8 cellular contexts compared by ENCODE assay signal in genomic region chr16:2663553-2664521, GRCh38. TPM values are rescaled to one million over a fixed set of nuclear protein-coding genes. Genes with fewer than 3 reads are reported as not detected.
DNase-seq lines count a peak whose midpoint lies in the region; ATAC-seq and TF ChIP-seq lines count a peak whose summit lies in the region.

No MANE protein-coding gene starts in this region.

- H3K27me3 ChIP-seq in prostate gland (replicated peaks; ENCODE audit: insufficient read depth) (no peaks in the 10 kb centered on the region), Karpas-422 (ENCODE audit: low read length) (no peaks in the 10 kb centered on the region)

- H3K27ac ChIP-seq in prostate gland (peak overlapping the region; percentile 76 to 78), Karpas-422 (ENCODE audit: low read length) (no peak overlapping the region)

- no peaks in the 10 kb centered on the region for H4K20me1 ChIP-seq in Karpas-422 (ENCODE audit: insufficient read depth, low read depth, low read length)

- H3K36me3 ChIP-seq in prostate gland (no peaks in the 10 kb centered on the region), Karpas-422 (ENCODE audit: insufficient read depth, low read length) (no peaks in the 10 kb centered on the region)

- whole genome bisulfite sequencing in prostate gland = 20% methylated on average over 23 of the region's 23 CpGs

- peak; percentile 13 for DNase-seq in EL
- DNase-seq in dedifferentiated amniotic fluid mesenchymal stem cell (ENCODE audit: extremely low spot score) = peak; percentile 42
- DNase-seq in prostate gland (ENCODE audit: low spot score) = peak; percentile 64
- no peak for DNase-seq in iPS-NIHi11 (ENCODE audit: low spot score)
- no peak for DNase-seq in Karpas-422

- peaks cover 3% of the 10 kb centered on the region for H3K4me1 ChIP-seq in prostate gland (replicated peaks)
- H3K4me1 ChIP-seq in Karpas-422 (ENCODE audit: low read length) = no peaks in the 10 kb centered on the region

- no peak overlapping the region for H2AFZ ChIP-seq in Karpas-422 (ENCODE audit: low read length)

- TF ChIP-seq CTCF in prostate gland (IDR thresholded peaks at IDR 0.05) = no peak

- intact Hi-C loops in prostate gland (cut with DNase I) = no loop called here

- no peak overlapping the region for H3K4me2 ChIP-seq in Karpas-422 (ENCODE audit: low read depth, low read length, poor library complexity, severe bottlenecking)

- no peaks in the 10 kb centered on the region for H3K9me2 ChIP-seq in Karpas-422 (replicated peaks; ENCODE audit: insufficient read depth, low read length)

- no peak overlapping the region for H3K9ac ChIP-seq in Karpas-422 (ENCODE audit: low read length)

- TF ChIP-seq POLR2A in prostate gland (IDR thresholded peaks at IDR 0.05) = no peak

- ATAC-seq in SK-N-SH treated with all-trans-retinoic acid at 6 μM for 48 hours (peak; percentile 78), GM21786 (IDR thresholded peaks at IDR 0.05; ENCODE audit: unreplicated experiment) (no peak), HG03175 (IDR thresholded peaks at IDR 0.05; ENCODE audit: unreplicated experiment) (no peak)

- no peak overlapping the region for H3K4me3 ChIP-seq in prostate gland
- no peak overlapping the region for H3K4me3 ChIP-seq in Karpas-422 (ENCODE audit: low read length)

- H3K79me2 ChIP-seq in Karpas-422 (ENCODE audit: low read length) = no peaks in the 10 kb centered on the region

- H3K9me3 ChIP-seq in prostate gland (no peaks in the 10 kb centered on the region), Karpas-422 (ENCODE audit: low read length) (no peaks in the 10 kb centered on the region)

TF ChIP-seq in SK-N-SH treated with all-trans-retinoic acid at 6 μM for 48 hours, 23 proteins besides CTCF, POLR2A, EP300 and RAD21:
- no peak for TF ChIP-seq ARNTL (CRISPR knock-in tag; IDR thresholded peaks at IDR 0.05; ENCODE audit: borderline replicate concordance, low read depth)
- no peak for TF ChIP-seq ZNF70 (CRISPR knock-in tag; IDR thresholded peaks at IDR 0.05)
- TF ChIP-seq PPARA (CRISPR knock-in tag; IDR thresholded peaks at IDR 0.05; ENCODE audit: borderline replicate concordance) = no peak
- TF ChIP-seq ZNF565 (CRISPR knock-in tag; conservative IDR thresholded peaks at IDR 0.05; ENCODE audit: low read depth) = no peak
- peak; percentile 25; the same call in 1 of the 2 replicates for TF ChIP-seq ISL1 (CRISPR knock-in tag; IDR thresholded peaks at IDR 0.05)
- no peak for TF ChIP-seq CREB5 (CRISPR knock-in tag; IDR thresholded peaks at IDR 0.05; ENCODE audit: low read depth)
- TF ChIP-seq PATZ1 (CRISPR knock-in tag; IDR thresholded peaks at IDR 0.05; ENCODE audit: borderline replicate concordance) = no peak
- TF ChIP-seq TCF4 (CRISPR knock-in tag; IDR thresholded peaks at IDR 0.05; ENCODE audit: borderline replicate concordance) = no peak

RNA-seq across cellular contexts. Expression of gene KCTD5, which starts 18.5 kb away (rescaled TPM):
- 10 to 100 TPM; 24.1 to 55.0 TPM for total RNA-seq in prostate gland
- total RNA-seq in Karpas-422 (2014; rRNA removed; shearing (Covaris generic); ENCODE audit: low replicate concordance) = 15.7 and 21.1 TPM in 2 replicates

RNA-seq across cellular contexts. Expression of gene PRSS27, which starts 56.2 kb away (rescaled TPM):
- total RNA-seq in prostate gland = 1 to 10 TPM; 1.9 to 6.9 TPM
- total RNA-seq in Karpas-422 (2014; rRNA removed; shearing (Covaris generic); ENCODE audit: low replicate concordance) = 1.4 and 2.8 TPM in 2 replicates

Comparison
In these comparisons a context has a peak if more than half of its experiments do, and no peak if none do; other contexts are left out.
1. DNase-seq: peak in EL (single experiment), dedifferentiated amniotic fluid mesenchymal stem cell (single experiment) and prostate gland (single experiment); none in iPS-NIHi11 (single experiment) and Karpas-422 (single experiment).